13 cellular contexts compared by ENCODE assay signal in genomic region chr5:52814749-52815148, GRCh38.
"Had no signal": no experiment of that assay in that cellular context is flagged by ENCODE, and none has a peak within 500 bp of the region (broad histone marks: within the 10 kb centered on the region; RNA-seq: fewer than 3 reads in every experiment).

No MANE protein-coding gene starts in this region.

- H3K9me3 ChIP-seq: left lung, neutrophil, vagina had no signal

- H3K27me3 ChIP-seq: left lung, neutrophil, vagina had no signal

- DNase-seq: activated B cell treated with CpG ODN at 0.5 μM for 24 hours; activated T-cell treated with anti-CD3 and anti-CD28 coated beads, Interleukin-2, amount 50 U/mL, for 1 hour; amniotic stem cell; glutamatergic neuron; left lung; naive B cell; stimulated activated CD4-positive, alpha-beta T cell treated with anti-CD3 and anti-CD28 coated beads, Interleukin-4, amount 100 ng/mL, for 1 hour; stimulated activated CD8-positive, alpha-beta memory T cell treated with anti-CD3 and anti-CD28 coated beads, Interleukin-4, amount 100 ng/mL, for 48 hours; stimulated activated naive CD8-positive, alpha-beta T cell treated with anti-CD3 and anti-CD28 coated beads, Interleukin-15, Interleukin-2, amounts not matched to agents 100 U/mL and 50 U/mL, for 24 hours; T-helper 2 cell had no signal

- ATAC-seq: left lung; sciatic nerve; stimulated activated naive CD8-positive, alpha-beta T cell treated with anti-CD3 and anti-CD28 coated beads, Interleukin-15, Interleukin-2, amounts not matched to agents 100 U/mL and 50 U/mL, for 24 hours had no signal

- H3K4me3 ChIP-seq: left lung, vagina had no signal

- H3K36me3 ChIP-seq: left lung, neutrophil, vagina had no signal

- H3K27ac ChIP-seq: left lung, vagina had no signal
